Comparison of ENCODE assay signal across 6 cellular contexts in the genomic region with DNA sequence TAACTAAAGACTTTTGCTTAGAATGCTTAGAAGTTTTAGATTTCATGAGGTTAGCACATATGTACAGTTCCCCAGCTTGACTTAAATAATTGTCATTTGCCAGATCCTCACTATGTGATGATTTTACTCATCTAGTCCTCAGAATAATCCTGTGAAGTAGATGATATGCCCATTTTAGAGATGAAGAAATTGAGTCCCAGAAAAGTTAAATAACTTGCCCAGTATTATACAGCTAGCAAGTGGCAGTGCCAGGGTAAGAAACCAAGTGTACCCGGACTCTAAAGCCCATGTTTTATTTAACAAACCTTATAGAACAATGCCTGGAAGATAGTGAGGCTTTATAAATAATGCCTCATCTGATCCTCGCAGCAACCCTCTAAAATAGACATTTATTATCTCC. TPM values are rescaled to one million over a fixed set of nuclear protein-coding genes. Genes with fewer than 3 reads are reported as not detected.
"Had no signal": no experiment of that assay in that cellular context is flagged by ENCODE, and none has a peak within 500 bp of the region (broad histone marks: within the 10 kb centered on the region; RNA-seq: fewer than 3 reads in every experiment).

No MANE protein-coding gene starts in this region.

- DNase-seq: IMR-90, KBM-7, KG1 had no signal

- FAIRE-seq: HTR-8/SVneo had no signal

- H3K9ac ChIP-seq: KMS-11 had no signal

- H3K4me2 ChIP-seq: KMS-11 had no signal

- H3K27ac ChIP-seq: HL-60, KMS-11 had no signal

RNA-seq across cellular contexts. Expression of gene SPDYA, which starts 28.3 kb away (rescaled TPM):
- total RNA-seq: IMR-90 had no signal
- polyA plus RNA-seq: IMR-90 had no signal
